Comparison of ENCODE assay signal across 13 cellular contexts in the genomic region with DNA sequence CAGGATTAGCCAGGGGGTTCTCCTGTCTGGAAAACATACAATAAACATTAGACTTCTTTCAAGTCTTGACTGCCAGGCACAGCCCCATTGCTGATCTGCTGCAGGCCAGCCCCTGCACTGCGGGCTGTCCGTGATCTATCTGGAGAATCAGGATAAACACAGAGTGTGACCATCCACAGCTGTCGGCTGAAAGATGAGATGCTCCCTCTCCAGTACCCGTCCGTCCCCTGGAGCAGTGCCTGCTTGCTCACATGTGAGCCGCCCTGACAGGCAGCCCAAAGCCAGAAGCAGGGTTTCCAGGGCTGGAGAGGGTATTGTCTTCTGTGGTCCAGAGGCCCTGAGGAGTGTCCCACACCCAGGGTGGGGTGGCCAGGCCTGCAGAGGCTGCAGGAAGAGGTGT. TPM values are rescaled to one million over a fixed set of nuclear protein-coding genes. Genes with fewer than 3 reads are reported as not detected.
DNase-seq lines count a peak whose midpoint lies in the region; ATAC-seq and TF ChIP-seq lines count a peak whose summit lies in the region.
"Had no signal": no experiment of that assay in that cellular context is flagged by ENCODE, and none has a peak within 500 bp of the region (broad histone marks: within the 10 kb centered on the region; RNA-seq: fewer than 3 reads in every experiment).

No MANE protein-coding gene starts in this region.

- H3K79me2 ChIP-seq in SK-N-SH (ENCODE audit: insufficient read depth) = no peaks in the 10 kb centered on the region

- H2AFZ ChIP-seq in SK-N-SH (ENCODE audit: low read depth) = no peak overlapping the region

- H3K36me3 ChIP-seq in heart right ventricle (no peaks in the 10 kb centered on the region), SK-N-SH (replicated peaks in 1 of 2; ENCODE audit: control insufficient read depth in 1 of 2, insufficient read depth in 2 of 2, low read length in 1 of 2) (no peaks in the 10 kb centered on the region)
- H3K36me3 ChIP-seq: BLaER1 treated with 17β-estradiol and CSF1 and Interleukin-3, amounts not matched to agents 10 nM and 100 nM had no signal

- no peak overlapping the region for H3K4me2 ChIP-seq in SK-N-SH

- H3K27ac ChIP-seq in heart right ventricle (no peak overlapping the region), SK-N-SH (ENCODE audit: low read depth in 2 of 2, low read length in 1 of 2) (peak overlapping the region in 1 of 2 experiments; percentile 73; a peak in 2 of 4 replicates)
- H3K27ac ChIP-seq: BLaER1 treated with 17β-estradiol and CSF1 and Interleukin-3, amounts not matched to agents 10 nM and 100 nM; coronary artery had no signal

- POLR2A ChIA-PET in SK-N-SH (lab: Yijun Ruan, JAX) = interaction anchor here (1.9 kb wide), 1 partner anchor 9 kb away, joined by 14 read pairs; no protein-coding TSS in a partner anchor
- POLR2A ChIA-PET in GM10248 (lab: Yijun Ruan, JAX) = no interaction called here

- H3K4me3 ChIP-seq in heart right ventricle (no peak overlapping the region), SK-N-SH (ENCODE audit: low read depth in 2 of 2, low read length in 1 of 2) (no peak overlapping the region)
- H3K4me3 ChIP-seq: BLaER1 treated with 17β-estradiol and CSF1 and Interleukin-3, amounts not matched to agents 10 nM and 100 nM; coronary artery had no signal

- TF ChIP-seq CTCF in heart right ventricle (IDR thresholded peaks at IDR 0.05) (no peak), SK-N-SH (IDR thresholded peaks at IDR 0.05) (no peak), GM10248 (IDR thresholded peaks at IDR 0.05; ENCODE audit: control extremely low read depth, extremely low read depth, low read depth, missing control alignments) (no peak)

- peaks cover 8% of the 10 kb centered on the region for H3F3A ChIP-seq in SK-N-SH (replicated peaks; ENCODE audit: insufficient read depth)

- H4K20me1 ChIP-seq in SK-N-SH (ENCODE audit: insufficient read depth) = no peaks in the 10 kb centered on the region
- H4K20me1 ChIP-seq: BLaER1 treated with 17β-estradiol and CSF1 and Interleukin-3, amounts not matched to agents 10 nM and 100 nM had no signal

- H3K9me2 ChIP-seq in SK-N-SH = no peaks in the 10 kb centered on the region

- H3K4me1 ChIP-seq in heart right ventricle = peaks cover 0 to 37% (median 23%) of the 10 kb centered on the region in 9 donors
- H3K4me1 ChIP-seq in SK-N-SH (ENCODE audit: control insufficient read depth in 1 of 2, insufficient read depth in 2 of 2, low read depth in 1 of 2, low read length in 1 of 2) = peaks cover 13 to 41% of the 10 kb centered on the region in 2 experiments; a peak in 2 of 4 replicates

- peak; percentile 35 for TF ChIP-seq RAD21 in SK-N-SH (IDR thresholded peaks at IDR 0.05; ENCODE audit: low read length)

- TF ChIP-seq EP300 in SK-N-SH (IDR thresholded peaks at IDR 0.05; ENCODE audit: borderline replicate concordance in 1 of 2, low read depth in 1 of 2, low read length in 1 of 2) = peak in 1 of 2 experiments; percentile 70; a peak in 2 of 4 replicates

- intact Hi-C loops in left ventricle myocardium superior (cut with micrococcal nuclease) = no loop called here
- intact Hi-C loops in heart right ventricle (cut with DNase I) = no loop called here

- H3K9ac ChIP-seq in SK-N-SH = no peak overlapping the region
- H3K9ac ChIP-seq: BLaER1 treated with 17β-estradiol and CSF1 and Interleukin-3, amounts not matched to agents 10 nM and 100 nM had no signal

- H3K9me3 ChIP-seq in heart right ventricle (no peaks in the 10 kb centered on the region), SK-N-SH (no peaks in the 10 kb centered on the region)
- H3K9me3 ChIP-seq: BLaER1 treated with 17β-estradiol and CSF1 and Interleukin-3, amounts not matched to agents 10 nM and 100 nM had no signal

- DNase-seq in left ventricle myocardium superior = peak; percentile 18
- no peak for DNase-seq in heart right ventricle
- peak; percentile 90 for DNase-seq in SK-N-SH
- DNase-seq in left kidney (ENCODE audit: low read depth, low spot score) = peak; percentile 84
- peak; percentile 64 for DNase-seq in ureter (ENCODE audit: low spot score)
- DNase-seq in GM10248 (ENCODE audit: extremely low spot score) = no peak
- DNase-seq: activated CD4-positive, alpha-beta T cell treated with anti-CD3 and anti-CD28 coated beads, Interleukin-2, amount 50 U/mL, for 48 hours; foreskin melanocyte; NCI-H1105 had no signal

- ATAC-seq in left ventricle myocardium superior (no peak), heart right ventricle (no peak), GM19395 (IDR thresholded peaks at IDR 0.05; ENCODE audit: unreplicated experiment) (no peak), HG02852 (IDR thresholded peaks at IDR 0.05; ENCODE audit: unreplicated experiment) (no peak)

- no peaks in the 10 kb centered on the region for H3K27me3 ChIP-seq in heart right ventricle
- no peaks in the 10 kb centered on the region for H3K27me3 ChIP-seq in SK-N-SH (ENCODE audit: insufficient read depth)
- H3K27me3 ChIP-seq: BLaER1 treated with 17β-estradiol and CSF1 and Interleukin-3, amounts not matched to agents 10 nM and 100 nM had no signal

- CTCF ChIA-PET in SK-N-SH (lab: Yijun Ruan, JAX) (interaction anchor here (0.8 to 1.8 kb wide), 2 partner anchors 191 to 643 kb away, joined by 3 to 6 read pairs; no protein-coding TSS in a partner anchor), GM10248 (lab: Yijun Ruan, JAX) (no interaction called here)

- WGBS in heart right ventricle, 2 donors = 82 to 88% methylated on average over 6 of the region's 6 CpGs
- WGBS in SK-N-SH (ENCODE audit: low lambda C conversion rate) = 53% methylated on average over 6 of the region's 6 CpGs

TF ChIP-seq in SK-N-SH, 30 proteins besides CTCF, POLR2A, EP300 and RAD21:
- TF ChIP-seq MXI1 (IDR thresholded peaks at IDR 0.05; ENCODE audit: low read depth, low read length) (peak; percentile 92), FOXJ3 (CRISPR knock-in tag; IDR thresholded peaks at IDR 0.05) (peak; percentile 70; the same call in 1 of the 2 replicates), FOXM1 (IDR thresholded peaks at IDR 0.05; ENCODE audit: low read depth) (no peak), SMC3 (IDR thresholded peaks at IDR 0.05; ENCODE audit: low read depth, low read length) (0 out of 2 replicates have a peak, but pooled peaks have one; percentile 9), GABPA (IDR thresholded peaks at IDR 0.05; ENCODE audit: low read depth) (no peak), RXRA (IDR thresholded peaks at IDR 0.05; ENCODE audit: borderline replicate concordance, low read depth) (no peak), CHD2 (IDR thresholded peaks at IDR 0.05; ENCODE audit: low read length, partially characterized antibody) (peak; percentile 36), GATA2 (CRISPR knock-in tag; IDR thresholded peaks at IDR 0.05) (peak; percentile 87), PBX3 (IDR thresholded peaks at IDR 0.05) (peak; percentile 11; the same call in 1 of the 2 replicates), RCOR1 (IDR thresholded peaks at IDR 0.05; ENCODE audit: low read length) (0 out of 2 replicates have a peak, but pooled peaks have one; percentile 37)
TF ChIP-seq in SK-N-SH: peak in this region for 7.

RNA-seq across cellular contexts. Expression of gene FOSL2, which starts 46.1 kb away (rescaled TPM):
- total RNA-seq in left ventricle myocardium superior = 45.7 TPM
- total RNA-seq in heart right ventricle = 100 to 1,000 TPM in 1 of 10 donors, 10 to 100 TPM in 9; 29.7 to 182 (median 60.3) TPM
- polyA plus RNA-seq in heart right ventricle = 10 to 100 TPM; 16.5 to 24.0 TPM
- polyA plus RNA-seq in SK-N-SH (2012; rRNA removed) = 30.1 and 41.7 TPM in 2 replicates
- 20.1 and 23.0 TPM in 2 replicates for polyA plus RNA-seq in SK-N-SH (2012; cell fraction: cytosol; rRNA removed)
- 50.5 and 72.9 TPM in 2 replicates for polyA plus RNA-seq in SK-N-SH (2012; cell fraction: nucleus; rRNA removed)
- 259 TPM for total RNA-seq in ureter

Comparison
In these comparisons a context has a peak if more than half of its experiments do, and no peak if none do; other contexts are left out.
1. DNase-seq: peak in left ventricle myocardium superior (single experiment), SK-N-SH (single experiment), left kidney (single experiment) and ureter (single experiment); none in heart right ventricle (0 of 2) and GM10248 (single experiment).